ENCODE assay signal across 8 cellular contexts in genomic region chr2:202032841-202033316, GRCh38. TPM values are rescaled to one million over a fixed set of nuclear protein-coding genes. Genes with fewer than 3 reads are reported as not detected.
A peak's percentile ranks its signal among the peaks of the same experiment; 100 is the strongest.
DNase-seq lines count a peak whose midpoint lies in the region; ATAC-seq and TF ChIP-seq lines count a peak whose summit lies in the region.

No MANE protein-coding gene starts in this region.

- no peaks in the 10 kb centered on the region for H4K20me1 ChIP-seq in OCI-LY7 (ENCODE audit: insufficient read depth, low read length)

- H3K4me1 ChIP-seq in OCI-LY7 (ENCODE audit: insufficient read depth, low read length, poor library complexity, severe bottlenecking), result peaks cover 17% of the 10 kb centered on the region
- H3K4me1 ChIP-seq in ovary (ENCODE audit: insufficient read depth), result peaks cover 12% of the 10 kb centered on the region

- ATAC-seq in HG02885 (IDR thresholded peaks at IDR 0.05; ENCODE audit: poor library complexity, unreplicated experiment), result peak; percentile 10
- ATAC-seq in Right ventricle myocardium inferior, result peak; percentile 17
- ATAC-seq in HG03442 (IDR thresholded peaks at IDR 0.05; ENCODE audit: unreplicated experiment), result no peak

- no peak for TF ChIP-seq EP300 in ovary (IDR thresholded peaks at IDR 0.05)

- 0 to 2% (median 0%) methylated on average over 38 to 42 of the region's 42 CpGs for WGBS in ovary, 3 donors

- POLR2A ChIA-PET in OCI-LY7 (lab: Charles Lee), result no interaction called here

- no peaks in the 10 kb centered on the region for H3K36me3 Mint-ChIP-seq in activated naive CD4-positive, alpha-beta T cell treated with anti-CD3 and anti-CD28 coated beads, Interleukin-2, amount 10 ng/mL, durations not matched to agents 7 days and 5 days

- BruUV-seq in OCI-LY7 (replicated peaks; lab: Mats Ljungman, UMichigan), result no TSS peak

- peak overlapping the region; percentile 74 for H3K4me3 Mint-ChIP-seq in activated naive CD4-positive, alpha-beta T cell treated with anti-CD3 and anti-CD28 coated beads, Interleukin-2, amount 10 ng/mL, durations not matched to agents 7 days and 5 days

- intact Hi-C loops in OCI-LY7 (cut with micrococcal nuclease; ENCODE audit: unreplicated experiment), result no loop called here
- intact Hi-C loops in Right ventricle myocardium inferior (cut with DNase I), result loop anchor here (10.0 kb wide), 1 partner anchor 148 kb away; no protein-coding TSS in a partner anchor
- intact Hi-C loops in ovary (cut with DNase I), result loop anchor here in 2 of 4 donors (5.0 to 10.0 kb wide), 2 partner anchors 178 to 236 kb away; no protein-coding TSS in a partner anchor

- H3K9me3 Mint-ChIP-seq in activated naive CD4-positive, alpha-beta T cell treated with anti-CD3 and anti-CD28 coated beads, Interleukin-2, amount 10 ng/mL, durations not matched to agents 7 days and 5 days, result no peaks in the 10 kb centered on the region

- H3K9me3 ChIP-seq in OCI-LY7 (ENCODE audit: low read length) (no peaks in the 10 kb centered on the region), ovary (no peaks in the 10 kb centered on the region)

- no peaks in the 10 kb centered on the region for H3K36me3 ChIP-seq in OCI-LY7 (ENCODE audit: insufficient read depth, low read length)
- H3K36me3 ChIP-seq in ovary, result no peaks in the 10 kb centered on the region

- peaks cover 17% of the 10 kb centered on the region for H3K4me1 Mint-ChIP-seq in activated naive CD4-positive, alpha-beta T cell treated with anti-CD3 and anti-CD28 coated beads, Interleukin-2, amount 10 ng/mL, durations not matched to agents 7 days and 5 days

- TF ChIP-seq CTCF in GM10266 (IDR thresholded peaks at IDR 0.05; ENCODE audit: control insufficient read depth, insufficient read depth, low read depth, missing control alignments) (no peak), OCI-LY7 (conservative IDR thresholded peaks at IDR 0.05; ENCODE audit: low read length) (no peak), ovary (IDR thresholded peaks at IDR 0.05) (no peak)

- H2AFZ ChIP-seq in OCI-LY7 (ENCODE audit: low read length), result peak overlapping the region; percentile 88

- H3K4me2 ChIP-seq in OCI-LY7 (ENCODE audit: low read length), result peak overlapping the region; percentile 95

- no peaks in the 10 kb centered on the region for H3K79me2 ChIP-seq in OCI-LY7 (ENCODE audit: insufficient read depth, low read depth, low read length)

- CTCF ChIA-PET in OCI-LY7 (lab: Charles Lee; ENCODE audit: unreplicated experiment), result no interaction called here
- CTCF ChIA-PET in activated naive CD4-positive, alpha-beta T cell treated with anti-CD3 and anti-CD28 coated beads, Interleukin-2, amount 10 ng/mL, durations not matched to agents 7 days and 5 days (lab: Charles Lee), result no interaction called here

- H3K9me2 ChIP-seq in OCI-LY7 (ENCODE audit: insufficient read depth, low read length), result no peaks in the 10 kb centered on the region

- peak; percentile 65 for DNase-seq in GM10266 (ENCODE audit: extremely low spot score)
- DNase-seq in OCI-LY7 (ENCODE audit: low spot score), result peak; percentile 26
- peak; percentile 60 for DNase-seq in activated naive CD4-positive, alpha-beta T cell treated with anti-CD3 and anti-CD28 coated beads, Interleukin-2, amount 10 ng/mL, durations not matched to agents 7 days and 5 days
- no peak for DNase-seq in Right ventricle myocardium inferior (ENCODE audit: missing footprints)
- peak; percentile 75 to 84 (median 78) for DNase-seq in ovary
- no peak for DNase-seq in COLO829 (ENCODE audit: low spot score)

- H3K27ac ChIP-seq in OCI-LY7 (ENCODE audit: low read depth, low read length, poor library complexity, severe bottlenecking) (no peak overlapping the region), ovary (peak overlapping the region; percentile 93 to 95)

- peaks cover 42% of the 10 kb centered on the region for H3K27me3 Mint-ChIP-seq in activated naive CD4-positive, alpha-beta T cell treated with anti-CD3 and anti-CD28 coated beads, Interleukin-2, amount 10 ng/mL, durations not matched to agents 7 days and 5 days

- H3K4me3 ChIP-seq in OCI-LY7 (ENCODE audit: low read depth, low read length, poor library complexity, severe bottlenecking), result peak overlapping the region; percentile 72
- H3K4me3 ChIP-seq in ovary, result peak overlapping the region; percentile 77

- TF ChIP-seq POLR2A in ovary (IDR thresholded peaks at IDR 0.05), result no peak

- H3K27ac Mint-ChIP-seq in activated naive CD4-positive, alpha-beta T cell treated with anti-CD3 and anti-CD28 coated beads, Interleukin-2, amount 10 ng/mL, durations not matched to agents 7 days and 5 days, result no peak overlapping the region

- H3K27me3 ChIP-seq in ovary, result no peaks in the 10 kb centered on the region

RNA-seq across cellular contexts. Expression of gene FZD7, which starts 0.8 kb away (rescaled TPM):
- total RNA-seq in OCI-LY7 (2014; rRNA removed; shearing (Covaris generic)), result 1.5 and 1.7 TPM in 2 replicates
- total RNA-seq in OCI-LY7 (2022) (1.1 and 1.2 TPM in 2 replicates), Right ventricle myocardium inferior (24.2 TPM), ovary (10 to 100 TPM; 18.4 to 56.3 (median 35.9) TPM)
- 10 to 100 TPM; 26.8 to 34.8 TPM for polyA plus RNA-seq in ovary

RNA-seq across cellular contexts. Expression of gene KIAA2012, which starts 40.2 kb away (rescaled TPM):
- not detected in 2 replicates for total RNA-seq in OCI-LY7 (2014; rRNA removed; shearing (Covaris generic))
- total RNA-seq in OCI-LY7 (2022) (not detected in 2 replicates), Right ventricle myocardium inferior (not detected), ovary (1 to 10 TPM in 1 of 7 donors, under 1 TPM in 4, not detected in 2; 0.24 to 5.2 (median 0.60) TPM)
- polyA plus RNA-seq in ovary, result under 1 TPM; 0.05 to 0.10 TPM

Comparison
In these comparisons a context has a peak if more than half of its experiments do, and no peak if none do; other contexts are left out.
1. DNase-seq: peak in GM10266 (single experiment), OCI-LY7 (single experiment), activated naive CD4-positive, alpha-beta T cell treated with anti-CD3 and anti-CD28 coated beads, Interleukin-2, amount 10 ng/mL, durations not matched to agents 7 days and 5 days (single experiment) and ovary (5 of 5); none in Right ventricle myocardium inferior (single experiment) and COLO829 (single experiment).